ENCODE assay signal across 11 cellular contexts in the genomic region with DNA sequence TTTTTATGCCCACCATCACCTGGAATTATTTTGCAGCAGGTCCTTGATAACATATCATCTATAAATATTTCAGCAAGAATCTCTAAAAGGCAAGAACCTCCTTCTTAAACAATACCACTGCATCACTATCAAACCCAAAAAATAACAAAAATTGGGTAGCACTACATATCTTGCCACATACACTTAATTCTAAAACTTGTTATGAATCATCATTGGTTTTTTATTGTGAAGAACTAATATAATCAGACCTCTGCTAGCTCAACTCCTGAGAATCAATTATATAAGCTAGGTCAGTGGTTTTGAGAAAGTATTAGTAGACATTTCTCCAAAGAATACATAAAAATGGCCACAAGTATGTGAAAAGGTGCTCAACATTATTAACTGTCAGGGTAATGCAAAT.
"Had no signal": no experiment of that assay in that cellular context is flagged by ENCODE, and none has a peak within 500 bp of the region (broad histone marks: within the 10 kb centered on the region; RNA-seq: fewer than 3 reads in every experiment).

No MANE protein-coding gene starts in this region.

- H3K27me3 Mint-ChIP-seq: activated CD4-positive, alpha-beta T cell treated with anti-CD3 and anti-CD28 coated beads, Interleukin-2, amount 10 ng/mL, durations not matched to agents 7 days and 5 days; dendritic cell treated with granulocyte-macrophage colony-stimulating factor and Interleukin-4, amounts not matched to agents 40 ng/mL and 50 ng/mL, for 4 days had no signal

- H2AFZ ChIP-seq: hepatocyte had no signal

- H3K27ac Mint-ChIP-seq: dendritic cell treated with granulocyte-macrophage colony-stimulating factor and Interleukin-4, amounts not matched to agents 40 ng/mL and 50 ng/mL, for 4 days had no signal

- H3K27ac ChIP-seq: body of pancreas, hepatocyte, skin epidermis, tibial nerve had no signal

- H3K27me3 ChIP-seq: body of pancreas, hepatocyte, tibial nerve had no signal

- H3K4me1 ChIP-seq: body of pancreas, tibial nerve had no signal

- ATAC-seq: body of pancreas had no signal

- H3K36me3 ChIP-seq: tibial nerve had no signal

- H3K4me2 ChIP-seq: hepatocyte had no signal

- H3K4me3 Mint-ChIP-seq: activated CD4-positive, alpha-beta T cell treated with anti-CD3 and anti-CD28 coated beads, Interleukin-2, amount 10 ng/mL, durations not matched to agents 7 days and 5 days; dendritic cell treated with granulocyte-macrophage colony-stimulating factor and Interleukin-4, amounts not matched to agents 40 ng/mL and 50 ng/mL, for 4 days had no signal

- H3K4me3 ChIP-seq: body of pancreas, hepatocyte, skin epidermis, tibial nerve had no signal

- DNase-seq: activated CD4-positive, alpha-beta T cell treated with anti-CD3 and anti-CD28 coated beads, Interleukin-2, amount 10 ng/mL, durations not matched to agents 7 days and 5 days; activated CD8-positive, alpha-beta memory T cell treated with anti-CD3 and anti-CD28 coated beads, Interleukin-2, amount 50 U/mL, for 4 hours; body of pancreas; kidney glomerular epithelial cell; retina; stimulated activated CD4-positive, alpha-beta T cell treated with anti-CD3 and anti-CD28 coated beads, Interleukin-4, amount 100 ng/mL, for 4 hours; T1000 had no signal
